In genomic region chr10:29461042-29461441, GRCh38 we compare ENCODE assay signal across 15 cellular contexts.
DNase-seq lines count a peak whose midpoint lies in the region; ATAC-seq and TF ChIP-seq lines count a peak whose summit lies in the region.
"Had no signal": no experiment of that assay in that cellular context is flagged by ENCODE, and none has a peak within 500 bp of the region (broad histone marks: within the 10 kb centered on the region; RNA-seq: fewer than 3 reads in every experiment).

No MANE protein-coding gene starts in this region.

- H2BK15ac ChIP-seq in neuronal stem cell (ENCODE audit: low read length), result no peak overlapping the region

- H3K36me3 ChIP-seq in BLaER1 (peaks cover 66% of the 10 kb centered on the region), ascending aorta (peaks cover 80 to 94% of the 10 kb centered on the region in 2 donors), psoas muscle (ENCODE audit: insufficient read depth in 1 of 2, low read depth in 1 of 2) (peaks cover 3 to 99% of the 10 kb centered on the region in 2 donors), neuronal stem cell (replicated peaks in 1 of 2; ENCODE audit: control insufficient read depth in 2 of 2, insufficient read depth in 2 of 2, low read length in 2 of 2) (peaks cover 34 to 74% of the 10 kb centered on the region in 2 donors)
- H3K36me3 ChIP-seq in BLaER1 treated with 17β-estradiol and CSF1 and Interleukin-3, amounts not matched to agents 10 nM and 100 nM, result peaks cover 38 to 94% (median 71%) of the 10 kb centered on the region in 11 experiments

- H3K27ac ChIP-seq in BLaER1, result no peak overlapping the region
- H3K27ac ChIP-seq in BLaER1 treated with 17β-estradiol and CSF1 and Interleukin-3, amounts not matched to agents 10 nM and 100 nM, result peak overlapping the region in 1 of 11 experiments; percentile 5; a peak in 1 of 22 replicates
- peak overlapping the region; percentile 29 to 34 for H3K27ac ChIP-seq in ascending aorta
- peak overlapping the region; percentile 47 for H3K27ac ChIP-seq in psoas muscle
- H3K27ac ChIP-seq in neuronal stem cell (replicated peaks; ENCODE audit: low read length), result no peak overlapping the region
- H3K27ac ChIP-seq: A549 had no signal

- no peaks in the 10 kb centered on the region for H3K27me3 Mint-ChIP-seq in T-helper 2 cell treated with Interferon-gamma antibody and Interleukin-4, amounts not matched to agents 5 μg/mL and 100 μg/mL, for 36 hours (ENCODE audit: low read depth)
- H3K27me3 Mint-ChIP-seq: CD4-positive, alpha-beta T cell had no signal

- no peak overlapping the region for H3K4ac ChIP-seq in neuronal stem cell (ENCODE audit: low read length)

- no peak overlapping the region for H3K27ac Mint-ChIP-seq in T-helper 2 cell treated with Interferon-gamma antibody and Interleukin-4, amounts not matched to agents 5 μg/mL and 100 μg/mL, for 36 hours
- H3K27ac Mint-ChIP-seq: CD4-positive, alpha-beta T cell; H9 had no signal

- no peak overlapping the region for H3K18ac ChIP-seq in neuronal stem cell (ENCODE audit: low read length)

- H3K79me1 ChIP-seq in neuronal stem cell (ENCODE audit: low read depth, low read length), result no peaks in the 10 kb centered on the region

- H3K9ac ChIP-seq in BLaER1 (no peak overlapping the region), neuronal stem cell (ENCODE audit: low read depth, low read length, poor library complexity) (no peak overlapping the region)
- no peak overlapping the region for H3K9ac ChIP-seq in BLaER1 treated with 17β-estradiol and CSF1 and Interleukin-3, amounts not matched to agents 10 nM and 100 nM

- H2AK5ac ChIP-seq in neuronal stem cell (ENCODE audit: low read depth, low read length), result no peak overlapping the region

- 69 to 84% (median 77%) methylated on average over 5 of the region's 5 CpGs for WGBS in psoas muscle, 3 donors
- no CpG with 5 or more reads among the region's 5 CpGs for WGBS in neuronal stem cell (ENCODE audit: extremely low coverage in 2 of 2, insufficient read length in 2 of 2, insufficient replicate concordance in 1 of 2), 2 donors

- H3K9me3 Mint-ChIP-seq in T-helper 2 cell treated with Interferon-gamma antibody and Interleukin-4, amounts not matched to agents 5 μg/mL and 100 μg/mL, for 36 hours, result peaks cover 22% of the 10 kb centered on the region

- no peak overlapping the region for H3K23ac ChIP-seq in neuronal stem cell (ENCODE audit: low read depth, low read length, poor library complexity)

- intact Hi-C loops in ascending aorta (cut with DNase I) (no loop called here), psoas muscle (cut with DNase I) (no loop called here)

- H2BK5ac ChIP-seq in neuronal stem cell (ENCODE audit: low read length), result no peak overlapping the region

- H4K8ac ChIP-seq in neuronal stem cell (ENCODE audit: low read depth, low read length), result no peak overlapping the region

- DNase-seq in ascending aorta (ENCODE audit: low spot score in 2 of 2) (peak in 1 of 2 donors; percentile 22), psoas muscle (no peak), Kasumi-1 (lab: John Stamatoyannopoulos, UW) (no peak), neuronal stem cell (ENCODE audit: low spot score) (no peak)
- no peak for DNase-seq in T-helper 2 cell treated with Interferon-gamma antibody and Interleukin-4, amounts not matched to agents 5 μg/mL and 100 μg/mL, for 36 hours (ENCODE audit: low spot score)
- DNase-seq: CD4-positive, alpha-beta T cell; DMS79; GOT3; H9; IMR-90 had no signal

- H3K27me3 ChIP-seq in BLaER1 (no peaks in the 10 kb centered on the region), ascending aorta (no peaks in the 10 kb centered on the region), psoas muscle (ENCODE audit: insufficient read depth in 3 of 3, low read length in 2 of 3) (no peaks in the 10 kb centered on the region), neuronal stem cell (ENCODE audit: control insufficient read depth in 3 of 3, insufficient read depth in 3 of 3, low read depth in 1 of 3, low read length in 3 of 3) (no peaks in the 10 kb centered on the region)
- no peaks in the 10 kb centered on the region for H3K27me3 ChIP-seq in BLaER1 treated with 17β-estradiol and CSF1 and Interleukin-3, amounts not matched to agents 10 nM and 100 nM

- no peak overlapping the region for H3K14ac ChIP-seq in neuronal stem cell (ENCODE audit: low read length)

- H3K4me3 Mint-ChIP-seq in T-helper 2 cell treated with Interferon-gamma antibody and Interleukin-4, amounts not matched to agents 5 μg/mL and 100 μg/mL, for 36 hours, result no peak overlapping the region
- H3K4me3 Mint-ChIP-seq: CD4-positive, alpha-beta T cell; H9 had no signal

- H3K4me1 ChIP-seq in BLaER1 (peaks cover 13% of the 10 kb centered on the region), ascending aorta (no peaks in the 10 kb centered on the region), psoas muscle (peaks cover 20% of the 10 kb centered on the region), neuronal stem cell (ENCODE audit: control insufficient read depth in 2 of 2, insufficient read depth in 1 of 2, low read depth in 1 of 2, low read length in 2 of 2) (no peaks in the 10 kb centered on the region)
- peaks cover 0 to 14% (median 10%) of the 10 kb centered on the region in 10 experiments; a peak in 15 of 20 replicates for H3K4me1 ChIP-seq in BLaER1 treated with 17β-estradiol and CSF1 and Interleukin-3, amounts not matched to agents 10 nM and 100 nM
- H3K4me1 ChIP-seq: A549 had no signal

- peaks cover 22% of the 10 kb centered on the region for H3K9me3 ChIP-seq in BLaER1
- H3K9me3 ChIP-seq in BLaER1 treated with 17β-estradiol and CSF1 and Interleukin-3, amounts not matched to agents 10 nM and 100 nM (replicated peaks in 1 of 11), result peaks cover 16 to 25% (median 21%) of the 10 kb centered on the region in 11 experiments
- H3K9me3 ChIP-seq in ascending aorta, result no peaks in the 10 kb centered on the region
- H3K9me3 ChIP-seq in psoas muscle, result no peaks in the 10 kb centered on the region
- H3K9me3 ChIP-seq in neuronal stem cell (replicated peaks in 1 of 2; ENCODE audit: control insufficient read depth in 2 of 2, insufficient read depth in 1 of 2, low read depth in 1 of 2, low read length in 2 of 2), result peaks cover 0 to 17% of the 10 kb centered on the region in 2 donors
- H3K9me3 ChIP-seq: A549 had no signal

- H3K4me1 Mint-ChIP-seq in T-helper 2 cell treated with Interferon-gamma antibody and Interleukin-4, amounts not matched to agents 5 μg/mL and 100 μg/mL, for 36 hours (ENCODE audit: low read depth), result no peaks in the 10 kb centered on the region
- H3K4me1 Mint-ChIP-seq: H9 had no signal

- H3K4me3 ChIP-seq in BLaER1, result no peak overlapping the region
- peak overlapping the region in 3 of 10 experiments; percentile 11 to 33 (median 21); a peak in 1 of 20 replicates for H3K4me3 ChIP-seq in BLaER1 treated with 17β-estradiol and CSF1 and Interleukin-3, amounts not matched to agents 10 nM and 100 nM
- H3K4me3 ChIP-seq in ascending aorta, result no peak overlapping the region
- no peak overlapping the region for H3K4me3 ChIP-seq in psoas muscle
- no peak overlapping the region for H3K4me3 ChIP-seq in neuronal stem cell (ENCODE audit: low read length in 2 of 2)
- H3K4me3 ChIP-seq: A549, GM12878 had no signal

- H4K91ac ChIP-seq in neuronal stem cell (ENCODE audit: low read depth, low read length, poor library complexity), result no peak overlapping the region

- no peak overlapping the region for H2BK120ac ChIP-seq in neuronal stem cell (ENCODE audit: low read depth, low read length)

- no peak for TF ChIP-seq CTCF in ascending aorta (IDR thresholded peaks at IDR 0.05)
- TF ChIP-seq CTCF in psoas muscle (IDR thresholded peaks at IDR 0.05), result no peak

- H2BK12ac ChIP-seq in neuronal stem cell (ENCODE audit: low read length), result no peak overlapping the region

- H4K20me1 ChIP-seq in BLaER1, result 0 out of 2 replicates have a peak, but pooled peaks cover 4% of the 10 kb centered on the region
- peaks cover 0 to 4% (median 0%) of the 10 kb centered on the region in 11 experiments; a peak in 3 of 22 replicates for H4K20me1 ChIP-seq in BLaER1 treated with 17β-estradiol and CSF1 and Interleukin-3, amounts not matched to agents 10 nM and 100 nM

- no peak overlapping the region for H2AFZ ChIP-seq in neuronal stem cell (ENCODE audit: low read length)

- H3K4me2 ChIP-seq in BLaER1 (peak overlapping the region; percentile 61), neuronal stem cell (ENCODE audit: insufficient read depth, low read length, poor library complexity, severe bottlenecking) (no peak overlapping the region)
- peak overlapping the region in 9 of 11 experiments; percentile 33 to 61 (median 53); a peak in 16 of 22 replicates for H3K4me2 ChIP-seq in BLaER1 treated with 17β-estradiol and CSF1 and Interleukin-3, amounts not matched to agents 10 nM and 100 nM
- H3K4me2 ChIP-seq: A549 had no signal

- ATAC-seq in psoas muscle (no peak), GM19035 (IDR thresholded peaks at IDR 0.05; ENCODE audit: unreplicated experiment) (no peak)
- ATAC-seq: A549, GM12878 had no signal

- peaks cover 48% of the 10 kb centered on the region for H3K36me3 Mint-ChIP-seq in T-helper 2 cell treated with Interferon-gamma antibody and Interleukin-4, amounts not matched to agents 5 μg/mL and 100 μg/mL, for 36 hours (ENCODE audit: low read depth)

Comparison
In these comparisons a context has a peak if more than half of its experiments do, and no peak if none do; other contexts are left out.
1. H3K27ac ChIP-seq: peak in ascending aorta (2 of 2) and psoas muscle (single experiment); none in BLaER1 (single experiment) and neuronal stem cell (single experiment).